In the genomic region with DNA sequence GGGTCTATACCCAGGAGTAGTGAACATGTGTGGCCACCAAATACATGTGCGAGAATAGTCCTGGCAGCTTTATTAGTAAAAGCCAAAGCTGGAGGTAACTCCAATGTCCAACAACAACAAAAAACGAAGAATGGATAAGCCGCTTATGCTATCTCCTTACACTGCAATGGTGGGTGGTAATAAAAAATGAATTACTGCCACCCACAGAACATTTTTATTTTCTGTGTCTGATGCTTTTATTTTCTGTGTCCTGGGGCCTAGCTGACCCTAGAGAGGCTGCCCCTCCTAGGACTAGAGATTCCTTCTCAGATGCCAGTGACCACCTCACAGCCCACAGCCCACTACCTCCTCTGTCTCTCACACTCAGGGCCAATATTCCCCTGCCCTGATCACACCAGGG, we compare ENCODE assay signal across 25 cellular contexts. TPM values are rescaled to one million over a fixed set of nuclear protein-coding genes. Genes with fewer than 3 reads are reported as not detected.
DNase-seq lines count a peak whose midpoint lies in the region; ATAC-seq and TF ChIP-seq lines count a peak whose summit lies in the region.
"Had no signal": no experiment of that assay in that cellular context is flagged by ENCODE, and none has a peak within 500 bp of the region (broad histone marks: within the 10 kb centered on the region; RNA-seq: fewer than 3 reads in every experiment).

No MANE protein-coding gene starts in this region.

- peaks cover 6% of the 10 kb centered on the region for H3K4me1 Mint-ChIP-seq in CD4-positive, alpha-beta T cell (ENCODE audit: low read depth)
- H3K4me1 Mint-ChIP-seq in T-cell (peaks cover 9 to 18% (median 13%) of the 10 kb centered on the region in 3 donors), immature natural killer cell (peaks cover 25 to 43% of the 10 kb centered on the region in 2 donors), progenitor cell of endocrine pancreas (ENCODE audit: low read depth) (no peaks in the 10 kb centered on the region)
- H3K4me1 Mint-ChIP-seq: endodermal cell had no signal

- H3K9me3 Mint-ChIP-seq in CD4-positive, alpha-beta T cell = no peaks in the 10 kb centered on the region
- H3K9me3 Mint-ChIP-seq in T-cell (no peaks in the 10 kb centered on the region), immature natural killer cell (no peaks in the 10 kb centered on the region), progenitor cell of endocrine pancreas (ENCODE audit: low read depth) (no peaks in the 10 kb centered on the region)
- H3K9me3 Mint-ChIP-seq: activated T-cell treated with anti-CD3 and anti-CD28 coated beads, Interleukin-2, amount 50 U/mL, for 24 hours; endodermal cell; T-helper 1 cell treated with Interleukin-12 subunit alpha and Interleukin-12 subunit beta and Interleukin-4 antibody, amounts not matched to agents 30 μg/mL and 1 μg/mL, for 36 hours had no signal

- no peak overlapping the region for H3K4me3 ChIP-seq in ascending aorta
- no peak overlapping the region for H3K4me3 ChIP-seq in foreskin fibroblast (ENCODE audit: low read depth in 1 of 2, low read length in 2 of 2)
- H3K4me3 ChIP-seq: BLaER1, gastrocnemius medialis, HAP-1, hepatocyte, transverse colon had no signal

- H3K4me3 Mint-ChIP-seq in CD4-positive, alpha-beta T cell = peak overlapping the region; percentile 57
- peak overlapping the region in 2 of 3 donors; percentile 28 to 62 for H3K4me3 Mint-ChIP-seq in T-cell
- H3K4me3 Mint-ChIP-seq in immature natural killer cell = peak overlapping the region; percentile 48 to 66 (median 59)
- no peak overlapping the region for H3K4me3 Mint-ChIP-seq in progenitor cell of endocrine pancreas (ENCODE audit: low read depth)
- H3K4me3 Mint-ChIP-seq: activated T-cell treated with anti-CD3 and anti-CD28 coated beads, Interleukin-2, amount 50 U/mL, for 24 hours; endodermal cell; T-helper 1 cell treated with Interleukin-12 subunit alpha and Interleukin-12 subunit beta and Interleukin-4 antibody, amounts not matched to agents 30 μg/mL and 1 μg/mL, for 36 hours had no signal

- H3K27ac ChIP-seq in CD4-positive, alpha-beta T cell (ENCODE audit: low read depth, low read length) = no peak overlapping the region
- H3K27ac ChIP-seq in ascending aorta = no peak overlapping the region
- H3K27ac ChIP-seq: BLaER1, gastrocnemius medialis, hepatocyte, transverse colon had no signal

- H3K36me3 ChIP-seq in ascending aorta = no peaks in the 10 kb centered on the region
- H3K36me3 ChIP-seq: BLaER1, gastrocnemius medialis, HAP-1, transverse colon had no signal

- ATAC-seq in CD4-positive, alpha-beta T cell (ENCODE audit: poor library complexity) = no peak
- ATAC-seq in T-cell (replicated peaks in 1 of 4) = no peak
- ATAC-seq: gastrocnemius medialis had no signal

- intact Hi-C loops in CD4-positive, alpha-beta T cell (cut with DNase I, micrococcal nuclease) = no loop called here
- intact Hi-C loops in ascending aorta (cut with DNase I) (no loop called here), cardiac septum (cut with DNase I) (no loop called here)

- CTCF ChIA-PET in CD4-positive, alpha-beta T cell (lab: Charles Lee) = no interaction called here
- CTCF ChIA-PET in T-cell (lab: Charles Lee) = no interaction called here

- peak overlapping the region; percentile 44 for H3K27ac Mint-ChIP-seq in CD4-positive, alpha-beta T cell
- H3K27ac Mint-ChIP-seq in T-cell = no peak overlapping the region
- H3K27ac Mint-ChIP-seq in immature natural killer cell = peak overlapping the region; percentile 13 to 87 (median 58)
- H3K27ac Mint-ChIP-seq in progenitor cell of endocrine pancreas = peak overlapping the region; percentile 76
- H3K27ac Mint-ChIP-seq: endodermal cell; T-helper 1 cell treated with Interleukin-12 subunit alpha and Interleukin-12 subunit beta and Interleukin-4 antibody, amounts not matched to agents 30 μg/mL and 1 μg/mL, for 36 hours had no signal

- H3K9me3 ChIP-seq in CD4-positive, alpha-beta T cell (ENCODE audit: control insufficient read depth, low read length) = no peaks in the 10 kb centered on the region
- H3K9me3 ChIP-seq in ascending aorta = no peaks in the 10 kb centered on the region
- H3K9me3 ChIP-seq: BLaER1, gastrocnemius medialis, HAP-1, transverse colon had no signal

- POLR2A ChIA-PET in CD4-positive, alpha-beta T cell (lab: Charles Lee) = no interaction called here
- POLR2A ChIA-PET in T-cell (lab: Charles Lee) = no interaction called here

- H3K27me3 ChIP-seq in CD4-positive, alpha-beta T cell (ENCODE audit: control insufficient read depth, insufficient read depth, low read length) = peaks cover 8% of the 10 kb centered on the region
- H3K27me3 ChIP-seq in ascending aorta = peaks cover 9% of the 10 kb centered on the region

- H3K4me1 ChIP-seq in ascending aorta = peaks cover 2 to 4% of the 10 kb centered on the region in 2 donors
- H3K4me1 ChIP-seq: gastrocnemius medialis had no signal

- no peaks in the 10 kb centered on the region for H3K36me3 Mint-ChIP-seq in CD4-positive, alpha-beta T cell (ENCODE audit: low read depth)
- H3K36me3 Mint-ChIP-seq in T-cell (no peaks in the 10 kb centered on the region), immature natural killer cell (no peaks in the 10 kb centered on the region), progenitor cell of endocrine pancreas (ENCODE audit: insufficient read depth) (no peaks in the 10 kb centered on the region)

- no peak for TF ChIP-seq CTCF in CD4-positive, alpha-beta T cell (IDR thresholded peaks at IDR 0.05)
- TF ChIP-seq CTCF in progenitor cell of endocrine pancreas (IDR thresholded peaks at IDR 0.05; ENCODE audit: unreplicated experiment) (no peak), ascending aorta (IDR thresholded peaks at IDR 0.05) (no peak), foreskin fibroblast (IDR thresholded peaks at IDR 0.05; ENCODE audit: low read depth, low read length) (no peak)

- DNase-seq in CD4-positive, alpha-beta T cell = no peak
- DNase-seq in T-cell (no peak), immature natural killer cell (no peak), progenitor cell of endocrine pancreas (ENCODE audit: low spot score, unreplicated experiment) (no peak), ascending aorta (ENCODE audit: low spot score in 2 of 2) (no peak), cardiac septum (ENCODE audit: low spot score) (no peak), foreskin fibroblast (no peak), NCI-H1694 (lab: John Stamatoyannopoulos, UW) (no peak)
- DNase-seq: activated CD4-positive, alpha-beta T cell treated with anti-CD3 and anti-CD28 coated beads for 4 hours; activated naive CD4-positive, alpha-beta T cell treated with Interleukin-2 at 50 U/mL for 16 hours; activated T-cell treated with anti-CD3 and anti-CD28 coated beads, Interleukin-2, amount 50 U/mL, for 24 hours; DND-41; gastrocnemius medialis; Kasumi-1; left cardiac atrium; NCI-H1436 treated with DMSO at 0.1 percent for 48 hours; NCI-H446 treated with DMSO at 0.1 percent for 48 hours; RPMI8226 had no signal

- peaks cover 11% of the 10 kb centered on the region for H3K27me3 Mint-ChIP-seq in CD4-positive, alpha-beta T cell
- H3K27me3 Mint-ChIP-seq in T-cell (peaks cover 0 to 7% of the 10 kb centered on the region in 2 donors), immature natural killer cell (ENCODE audit: low read depth in 3 of 3) (peaks cover 2 to 14% (median 10%) of the 10 kb centered on the region in 3 donors), progenitor cell of endocrine pancreas (peaks cover 33% of the 10 kb centered on the region)

RNA-seq across cellular contexts. Expression of a gene that starts 5.4 kb away (rescaled TPM):
- under 1 TPM in 1 of 2 experiments, not detected in 1; 0.11 TPM for total RNA-seq in CD4-positive, alpha-beta T cell
- under 1 TPM in 4 of 5 donors, not detected in 1; 0.19 to 0.79 (median 0.49) TPM for total RNA-seq in T-cell
- 10 to 100 TPM in 2 of 3 donors, 1 to 10 TPM in 1; 7.8 to 21.7 (median 12.1) TPM for polyA plus RNA-seq in immature natural killer cell
- 0.73 and 1.3 TPM in 2 replicates for total RNA-seq in progenitor cell of endocrine pancreas
- 1.6 TPM for total RNA-seq in ascending aorta
- not detected for total RNA-seq in cardiac septum
- total RNA-seq: SK-MEL-5 had no signal

Comparison
In these comparisons a context has a peak if more than half of its experiments do, and no peak if none do; other contexts are left out.
1. H3K27ac Mint-ChIP-seq: peak in CD4-positive, alpha-beta T cell (single experiment), immature natural killer cell (6 of 6) and progenitor cell of endocrine pancreas (single experiment); none in T-cell (0 of 2).